ENCODE assay signal across 9 cellular contexts in genomic region chr20:2468581-2469407, GRCh38. TPM values are rescaled to one million over a fixed set of nuclear protein-coding genes. Genes with fewer than 3 reads are reported as not detected.
DNase-seq lines count a peak whose midpoint lies in the region; TF ChIP-seq lines count a peak whose summit lies in the region.
"Had no signal": no experiment of that assay in that cellular context is flagged by ENCODE, and none has a peak within 500 bp of the region (broad histone marks: within the 10 kb centered on the region; RNA-seq: fewer than 3 reads in every experiment).

No MANE protein-coding gene starts in this region.

- H3K27me3 ChIP-seq in BLaER1 (no peaks in the 10 kb centered on the region), breast epithelium (no peaks in the 10 kb centered on the region), mucosa of rectum (ENCODE audit: control insufficient read depth in 2 of 2, insufficient read depth in 2 of 2, low read length in 2 of 2) (no peaks in the 10 kb centered on the region)

- H3K9me3 ChIP-seq in BLaER1 (no peaks in the 10 kb centered on the region), breast epithelium (no peaks in the 10 kb centered on the region), mucosa of rectum (ENCODE audit: control insufficient read depth in 2 of 2, low read length in 2 of 2) (no peaks in the 10 kb centered on the region)

- intact Hi-C loops in breast epithelium (cut with DNase I; ENCODE audit: low total_unique reads): no loop called here

- H3K4me3 ChIP-seq in BLaER1: peak overlapping the region; percentile 93
- H3K4me3 ChIP-seq in Jurkat, Clone E6-1 (ENCODE audit: low read length): peak overlapping the region; percentile 91
- H3K4me3 ChIP-seq in breast epithelium: peak overlapping the region in 2 of 3 donors; percentile 73 to 94
- H3K4me3 ChIP-seq in mucosa of rectum (ENCODE audit: low read length in 2 of 2): peak overlapping the region in 1 of 2 donors; percentile 93

- no peak for TF ChIP-seq POLR2A in breast epithelium (IDR thresholded peaks at IDR 0.05)

- H3K4me2 ChIP-seq in BLaER1: peak overlapping the region; percentile 79

- TF ChIP-seq CTCF in breast epithelium (IDR thresholded peaks at IDR 0.05): no peak

- peak overlapping the region; percentile 100 for H3K9ac ChIP-seq in BLaER1
- peak overlapping the region; percentile 14 to 48 for H3K9ac ChIP-seq in mucosa of rectum (ENCODE audit: low read depth in 1 of 2, low read length in 2 of 2)

- H3K36me3 ChIP-seq in BLaER1 (peaks cover 59% of the 10 kb centered on the region), breast epithelium (peaks cover 4% of the 10 kb centered on the region), mucosa of rectum (ENCODE audit: control insufficient read depth in 2 of 2, insufficient read depth in 2 of 2, low read length in 2 of 2) (peaks cover 16 to 44% of the 10 kb centered on the region in 2 donors)

- no peak for DNase-seq in Jurkat, Clone E6-1 (ENCODE audit: low read depth, low spot score)
- DNase-seq in breast epithelium (ENCODE audit: low spot score in 2 of 2) (no peak), NCI-H2029 (lab: John Stamatoyannopoulos, UW) (no peak), NCI-H187 (lab: John Stamatoyannopoulos, UW) (no peak), activated gamma-delta T cell treated with Interleukin-2 at 50 U/mL for 16 hours (no peak)
- DNase-seq in stimulated activated CD4-positive, alpha-beta T cell treated with anti-CD3 and anti-CD28 coated beads, Interleukin-2, amount 100 ng/mL, for 48 hours: no peak
- DNase-seq: NCI-H1417 had no signal

- H4K20me1 ChIP-seq in BLaER1: peaks cover 66% of the 10 kb centered on the region

- H3K27ac ChIP-seq in BLaER1: peak overlapping the region; percentile 100; the same call in 1 of the 2 replicates
- peak overlapping the region; percentile 29 to 92 for H3K27ac ChIP-seq in breast epithelium
- no peak overlapping the region for H3K27ac ChIP-seq in mucosa of rectum (ENCODE audit: low read depth in 2 of 2, low read length in 2 of 2)

- H3K4me1 ChIP-seq in BLaER1 (peaks cover 36% of the 10 kb centered on the region), breast epithelium (no peaks in the 10 kb centered on the region), mucosa of rectum (ENCODE audit: control insufficient read depth in 2 of 2, insufficient read depth in 2 of 2, low read length in 2 of 2) (peaks cover 14 to 15% of the 10 kb centered on the region in 2 donors)

RNA-seq across cellular contexts. Expression of gene SNRPB, which starts 1.8 kb away (rescaled TPM):
- polyA plus RNA-seq in Jurkat, Clone E6-1 (2012; ENCODE audit: insufficient read depth, insufficient read length): 548 TPM
- 100 to 1,000 TPM; 124 to 207 (median 179) TPM for total RNA-seq in breast epithelium

RNA-seq across cellular contexts. Expression of gene ZNF343, which starts 39.9 kb away (rescaled TPM):
- polyA plus RNA-seq in Jurkat, Clone E6-1 (2012; ENCODE audit: insufficient read depth, insufficient read length): 8.9 TPM
- total RNA-seq in breast epithelium: 10 to 100 TPM in 2 of 3 donors, 1 to 10 TPM in 1; 8.8 to 18.4 (median 14.0) TPM

Comparison
In these comparisons a context has a peak if more than half of its experiments do, and no peak if none do; other contexts are left out.
1. H3K27ac ChIP-seq: peak in BLaER1 (single experiment) and breast epithelium (2 of 2); none in mucosa of rectum (0 of 2).